Comparison of ENCODE assay signal across 22 cellular contexts in the genomic region with DNA sequence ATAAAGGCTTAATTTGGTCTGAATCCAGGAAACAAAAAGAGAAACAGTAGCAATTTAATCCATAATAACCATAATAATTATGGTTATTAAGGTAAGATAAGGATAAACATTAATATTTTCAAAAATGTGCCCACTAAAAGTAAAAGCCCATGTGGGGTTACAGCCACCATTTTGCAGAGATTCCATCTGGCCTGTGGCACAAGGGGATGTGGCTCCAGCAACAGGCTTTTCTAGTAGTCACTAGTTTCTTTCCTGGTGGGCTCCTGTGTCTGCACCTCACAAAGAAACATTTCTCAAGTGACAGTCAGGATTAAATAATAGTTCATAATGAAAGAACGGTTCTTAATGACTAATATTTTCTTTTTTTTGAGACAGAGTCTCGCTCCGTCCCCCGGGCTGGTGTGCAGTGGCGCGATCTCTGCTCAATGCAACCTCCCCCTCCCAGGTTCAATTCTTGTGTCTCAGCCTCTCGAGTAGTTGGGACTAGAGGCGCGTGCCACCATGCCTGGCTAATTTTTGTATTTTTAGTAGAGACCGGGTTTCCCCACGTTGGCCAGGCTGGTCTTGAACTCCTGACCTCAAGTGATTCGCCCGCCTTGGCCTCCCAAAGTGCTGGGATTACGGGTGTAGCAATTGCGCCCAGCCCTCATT. TPM values are rescaled to one million over a fixed set of nuclear protein-coding genes. Genes with fewer than 3 reads are reported as not detected.
DNase-seq lines count a peak whose midpoint lies in the region; ATAC-seq, FAIRE-seq and TF ChIP-seq lines count a peak whose summit lies in the region.
"Had no signal": no experiment of that assay in that cellular context is flagged by ENCODE, and none has a peak within 500 bp of the region (broad histone marks: within the 10 kb centered on the region; RNA-seq: fewer than 3 reads in every experiment).

No MANE protein-coding gene starts in this region.

- intact Hi-C loops in K562 (cut with micrococcal nuclease), result no loop called here

- no peak overlapping the region for H3K27ac ChIP-seq in K562 (ENCODE audit: extremely low read depth, low read depth, low read length)
- H3K27ac ChIP-seq: BLaER1 had no signal

- H3K9me3 ChIP-seq in K562 (replicated peaks; ENCODE audit: control insufficient read depth, insufficient read depth, low read depth, low read length), result no peaks in the 10 kb centered on the region
- H3K9me3 ChIP-seq: BLaER1 had no signal

- no peaks in the 10 kb centered on the region for H3K27me3 ChIP-seq in K562 (ENCODE audit: control insufficient read depth in 2 of 2, insufficient read depth in 2 of 2, low read length in 2 of 2)
- H3K27me3 ChIP-seq: BLaER1 had no signal

- peaks cover 0 to 2% of the 10 kb centered on the region in 2 experiments; a peak in 2 of 5 replicates for H3K4me1 ChIP-seq in K562 (replicated peaks in 1 of 2; ENCODE audit: control insufficient read depth in 2 of 2, insufficient read depth in 2 of 2, low read length in 2 of 2)
- H3K4me1 ChIP-seq: BLaER1 had no signal

- TF ChIP-seq CTCF in GM12865 (IDR thresholded peaks at IDR 0.05; ENCODE audit: insufficient read depth, low read depth, low read length, missing control alignments), result no peak
- no peak for TF ChIP-seq CTCF in K562 (IDR thresholded peaks at IDR 0.05 in 2 of 3, conservative IDR thresholded peaks at IDR 0.05 in 1 of 3; ENCODE audit: insufficient read depth in 2 of 3, low read depth in 1 of 3, low read length in 3 of 3)

- H3K4me3 ChIP-seq in GM12865 (ENCODE audit: low read depth, low read length) (0 out of 2 replicates have a peak overlapping the region, but pooled peaks have one; percentile 11), K562 (no peak overlapping the region)
- H3K4me3 ChIP-seq: BLaER1, GM23338 had no signal

- ATAC-seq in GM18868 (IDR thresholded peaks at IDR 0.05; ENCODE audit: unreplicated experiment) (peak; percentile 64), HG02759 (IDR thresholded peaks at IDR 0.05; ENCODE audit: unreplicated experiment) (peak; percentile 91), K562 (no peak), GM18873 (IDR thresholded peaks at IDR 0.05; ENCODE audit: low FRiP score, unreplicated experiment) (no peak), HG02623 (IDR thresholded peaks at IDR 0.05; ENCODE audit: unreplicated experiment) (no peak)
- no peak for ATAC-seq in stimulated activated naive CD8-positive, alpha-beta T cell treated with anti-CD3 and anti-CD28 coated beads, Interleukin-15, Interleukin-2, amounts not matched to agents 100 U/mL and 50 U/mL, for 24 hours
- ATAC-seq: GM23338, HepG2 had no signal

- CTCF ChIA-PET in K562 (lab: Yijun Ruan, JAX; ENCODE audit: low intra/inter-chr PET ratio), result no interaction called here

- DNase-seq in GM12865 (ENCODE audit: low read depth) (peak; percentile 72), K562 (ENCODE audit: extremely low read depth in 1 of 4, low spot score in 3 of 4) (no peak), HTR-8/SVneo (ENCODE audit: insufficient read length, low spot score) (no peak)
- no peak for DNase-seq in stimulated activated naive CD8-positive, alpha-beta T cell treated with anti-CD3 and anti-CD28 coated beads, Interleukin-15, Interleukin-2, amounts not matched to agents 100 U/mL and 50 U/mL, for 24 hours
- DNase-seq: 8988T; CD4-positive, alpha-beta memory T cell; DMS153; DMS79; GDM1; HCEC 1CT; HFFc6; Kasumi-1; KG1 had no signal

- FAIRE-seq in K562 (lab: Jason Lieb, UNC), result no peak
- FAIRE-seq in HTR-8/SVneo (lab: Jason Lieb, UNC), result no peak
- FAIRE-seq: H54, HepG2 had no signal

- POLR2A ChIA-PET in K562 (lab: Yijun Ruan, JAX), result no interaction called here

- in situ Hi-C loops in K562 (cut with MboI), result no loop called here

- no peaks in the 10 kb centered on the region for H3K79me2 ChIP-seq in K562 (ENCODE audit: control insufficient read depth, insufficient read depth, low read length)

- H4K20me1 ChIP-seq in K562 (replicated peaks; ENCODE audit: control insufficient read depth, insufficient read depth, low read length), result no peaks in the 10 kb centered on the region
- H4K20me1 ChIP-seq: BLaER1 had no signal

- H3K9me1 ChIP-seq in K562 (ENCODE audit: control insufficient read depth, insufficient read depth, low read length), result no peaks in the 10 kb centered on the region

- TF ChIP-seq RAD21 in K562 (CRISPR knock-in tag; conservative IDR thresholded peaks at IDR 0.05 in 1 of 2, IDR thresholded peaks at IDR 0.05 in 1 of 2), result no peak

- H3K9ac ChIP-seq in K562 (ENCODE audit: insufficient read depth in 1 of 2, low read depth in 2 of 2, low read length in 2 of 2), result no peak overlapping the region
- H3K9ac ChIP-seq: BLaER1 had no signal

- H3K4me2 ChIP-seq in K562 (ENCODE audit: insufficient read depth, low read length), result no peak overlapping the region
- H3K4me2 ChIP-seq: BLaER1 had no signal

- WGBS in K562 (ENCODE audit: insufficient coverage, low coverage, missing lambda C conversion rate), result 58% methylated on average over 8 of the region's 15 CpGs

- H2AFZ ChIP-seq in K562 (ENCODE audit: low read depth, low read length), result no peak overlapping the region
- H2AFZ ChIP-seq: GM23338 had no signal

- no peak for TF ChIP-seq EP300 in K562 (IDR thresholded peaks at IDR 0.05; ENCODE audit: low read length)

- BruUV-seq in K562 (replicated peaks; lab: Mats Ljungman, UMichigan), result no TSS peak

- H3K36me3 ChIP-seq in K562 (ENCODE audit: control insufficient read depth, insufficient read depth, low read length), result no peaks in the 10 kb centered on the region
- H3K36me3 ChIP-seq: BLaER1 had no signal

- no peak for TF ChIP-seq POLR2A in K562 (conservative IDR thresholded peaks at IDR 0.05)

TF ChIP-seq in K562, 482 proteins besides CTCF, POLR2A, EP300 and RAD21 (continues in another document):
- TF ChIP-seq ZFP36 (IDR thresholded peaks at IDR 0.05; ENCODE audit: low read depth, low read length, partially characterized antibody), result no peak

RNA-seq across cellular contexts. Expression of a gene that starts 32.2 kb away (rescaled TPM):
- 0.65 and 0.70 TPM in 2 replicates for total RNA-seq in K562 (2011; cell fraction: chromatin; rRNA removed; ENCODE audit: low replicate concordance)
- 0.53 TPM in 1 of 2 replicates, not detected in the other for total RNA-seq in K562 (2011; cell fraction: nucleolus; rRNA removed)
- 0.44 and 0.53 TPM in 2 replicates for total RNA-seq in K562 (2011; cell fraction: nucleoplasm; rRNA removed)
- 0.08 TPM in 1 of 2 replicates, not detected in the other for total RNA-seq in K562 (2014; rRNA removed)
- total RNA-seq in K562 (2014; rRNA removed; fragmentation: Illumina TruSeq; extraction: Trizol), result 0.73 and 0.76 TPM in 2 replicates
- total RNA-seq in K562 (2015; rRNA removed; fragmentation: Illumina TruSeq; extraction: Trizol), result 0.15 and 0.22 TPM in 2 replicates
- 0.35 TPM in 1 of 2 replicates, not detected in the other for total RNA-seq in K562 (2021)
- polyA plus RNA-seq in K562 (2011; rRNA removed), result 0.35 and 0.40 TPM in 2 replicates
- polyA plus RNA-seq in K562 (2011; cell fraction: cytosol; rRNA removed), result 0.07 and 0.46 TPM in 2 replicates
- 0.63 and 0.65 TPM in 2 replicates for polyA plus RNA-seq in K562 (2011; cell fraction: nucleus; rRNA removed)
- 0.16 and 0.44 TPM in 2 replicates for polyA plus RNA-seq in K562 (2012)
- 0.40 and 0.62 TPM in 2 replicates for polyA plus RNA-seq in K562 (2014; fragmentation: Illumina TruSeq; extraction: Trizol)
- polyA plus RNA-seq in K562 (2014; fragmentation: Nextera tagmentation; extraction: Ambion mirVana), result under 1 TPM; 0.22 to 0.35 TPM
- 0.24 TPM in 1 of 2 replicates, not detected in the other for polyA plus RNA-seq in K562 (2014; rRNA removed)
- polyA minus RNA-seq in K562 (2011; rRNA and poly(A)+ RNA removed), result 0.72 TPM in 1 of 2 replicates, not detected in the other
- polyA minus RNA-seq in K562 (2011; cell fraction: cytosol; rRNA and poly(A)+ RNA removed), result not detected in 2 replicates
- 0.78 TPM in 1 of 2 replicates, not detected in the other for polyA minus RNA-seq in K562 (2011; cell fraction: nucleus; rRNA and poly(A)+ RNA removed)
- polyA plus RNA-seq: CD14-positive monocyte had no signal

RNA-seq across cellular contexts. Expression of a gene that starts 52.1 kb away (rescaled TPM):
- total RNA-seq in K562 (2011; cell fraction: chromatin; rRNA removed; ENCODE audit: low replicate concordance), result 2.3 and 3.8 TPM in 2 replicates
- 2.0 and 2.9 TPM in 2 replicates for total RNA-seq in K562 (2011; cell fraction: nucleolus; rRNA removed)
- total RNA-seq in K562 (2011; cell fraction: nucleoplasm; rRNA removed), result 3.2 and 6.9 TPM in 2 replicates
- total RNA-seq in K562 (2014; rRNA removed) (7.3 and 8.9 TPM in 2 replicates), K562 (2014; rRNA removed; fragmentation: Illumina TruSeq; extraction: Trizol) (5.7 and 6.4 TPM in 2 replicates), K562 (2015; rRNA removed; fragmentation: Illumina TruSeq; extraction: Trizol) (5.5 and 5.6 TPM in 2 replicates), K562 (2021) (3.8 and 5.2 TPM in 2 replicates)
- polyA plus RNA-seq in K562 (2011; rRNA removed) (4.7 and 5.2 TPM in 2 replicates), K562 (2014; fragmentation: Illumina TruSeq; extraction: Trizol) (4.6 and 5.0 TPM in 2 replicates), K562 (2014; fragmentation: Nextera tagmentation; extraction: Ambion mirVana) (1 to 10 TPM; 1.7 to 1.9 TPM), K562 (2014; rRNA removed) (2.9 and 4.8 TPM in 2 replicates)
- polyA plus RNA-seq in K562 (2011; cell fraction: cytosol; rRNA removed), result 2.1 and 3.8 TPM in 2 replicates
- 1.8 and 2.6 TPM in 2 replicates for polyA plus RNA-seq in K562 (2011; cell fraction: nucleus; rRNA removed)
- polyA plus RNA-seq in K562 (2012), result 4.4 and 7.9 TPM in 2 replicates
- 6.3 and 7.0 TPM in 2 replicates for polyA minus RNA-seq in K562 (2011; rRNA and poly(A)+ RNA removed)
- polyA minus RNA-seq in K562 (2011; cell fraction: cytosol; rRNA and poly(A)+ RNA removed), result 2.6 TPM in 2 replicates
- 1.8 and 2.7 TPM in 2 replicates for polyA minus RNA-seq in K562 (2011; cell fraction: nucleus; rRNA and poly(A)+ RNA removed)

RNA-seq across cellular contexts. Expression of a gene that starts 53.4 kb away (rescaled TPM):
- total RNA-seq in K562 (2011; cell fraction: chromatin; rRNA removed; ENCODE audit: low replicate concordance), result 6.1 and 9.5 TPM in 2 replicates
- 15.8 and 17.9 TPM in 2 replicates for total RNA-seq in K562 (2011; cell fraction: nucleolus; rRNA removed)
- 8.5 and 10.2 TPM in 2 replicates for total RNA-seq in K562 (2011; cell fraction: nucleoplasm; rRNA removed)
- 32.0 and 35.2 TPM in 2 replicates for total RNA-seq in K562 (2014; rRNA removed)
- 13.5 and 16.0 TPM in 2 replicates for total RNA-seq in K562 (2014; rRNA removed; fragmentation: Illumina TruSeq; extraction: Trizol)
- total RNA-seq in K562 (2015; rRNA removed; fragmentation: Illumina TruSeq; extraction: Trizol), result 16.8 and 18.6 TPM in 2 replicates
- total RNA-seq in K562 (2021), result 23.9 and 27.3 TPM in 2 replicates
- polyA plus RNA-seq in K562 (2011; rRNA removed), result 12.9 and 13.7 TPM in 2 replicates
- 5.9 and 6.8 TPM in 2 replicates for polyA plus RNA-seq in K562 (2011; cell fraction: cytosol; rRNA removed)
- 10.1 and 11.6 TPM in 2 replicates for polyA plus RNA-seq in K562 (2011; cell fraction: nucleus; rRNA removed)
- polyA plus RNA-seq in K562 (2012), result 22.9 and 24.9 TPM in 2 replicates
- polyA plus RNA-seq in K562 (2014; fragmentation: Illumina TruSeq; extraction: Trizol), result 15.5 and 17.5 TPM in 2 replicates
- polyA plus RNA-seq in K562 (2014; fragmentation: Nextera tagmentation; extraction: Ambion mirVana), result 1 to 10 TPM; 2.6 to 3.0 TPM
- polyA plus RNA-seq in K562 (2014; rRNA removed), result 21.0 and 21.9 TPM in 2 replicates
- 8.8 and 9.9 TPM in 2 replicates for polyA minus RNA-seq in K562 (2011; rRNA and poly(A)+ RNA removed)
- 5.1 and 8.9 TPM in 2 replicates for polyA minus RNA-seq in K562 (2011; cell fraction: cytosol; rRNA and poly(A)+ RNA removed)
- polyA minus RNA-seq in K562 (2011; cell fraction: nucleus; rRNA and poly(A)+ RNA removed), result 13.9 and 27.3 TPM in 2 replicates

Comparison
In these comparisons a context has a peak if more than half of its experiments do, and no peak if none do; other contexts are left out.
1. ATAC-seq: peak in GM18868 (single experiment) and HG02759 (single experiment); none in K562 (single experiment), GM18873 (single experiment), HG02623 (single experiment) and stimulated activated naive CD8-positive, alpha-beta T cell treated with anti-CD3 and anti-CD28 coated beads, Interleukin-15, Interleukin-2, amounts not matched to agents 100 U/mL and 50 U/mL, for 24 hours (single experiment).